Comparison of ENCODE assay signal across 1 cellular context in genomic region chr13:34967851-34968562, GRCh38.
TF ChIP-seq lines count a peak whose summit lies in the region.

No MANE protein-coding gene starts in this region.

TF ChIP-seq in HCT116, 20 proteins besides CTCF, POLR2A, EP300 and RAD21 (continued from another document):
- TF ChIP-seq REST (IDR thresholded peaks at IDR 0.05; ENCODE audit: low read depth) (no peak), YY1 (IDR thresholded peaks at IDR 0.05; ENCODE audit: extremely low read depth, insufficient replicate concordance, low read depth, low read length) (no peak), SRF (IDR thresholded peaks at IDR 0.05; ENCODE audit: low read depth) (no peak), ELF1 (IDR thresholded peaks at IDR 0.05; ENCODE audit: borderline replicate concordance, low read depth) (no peak), POLR2AphosphoS5 (IDR thresholded peaks at IDR 0.05; ENCODE audit: low read depth, low read length) (no peak), EGR1 (IDR thresholded peaks at IDR 0.05; ENCODE audit: low read depth) (no peak), EZH2phosphoT487 (IDR thresholded peaks at IDR 0.05; ENCODE audit: borderline replicate concordance) (no peak), ATF3 (IDR thresholded peaks at IDR 0.05) (no peak), TCF7L2 (IDR thresholded peaks at IDR 0.05; ENCODE audit: borderline replicate concordance, extremely low read depth, insufficient read depth, insufficient read length) (no peak), EZH2 (IDR thresholded peaks at IDR 0.05) (no peak), JUND (IDR thresholded peaks at IDR 0.05) (no peak), CEBPB (IDR thresholded peaks at IDR 0.05; ENCODE audit: low read depth) (no peak)
